8 cellular contexts compared by ENCODE assay signal in genomic region chr2:19989342-19989680, GRCh38. TPM values are rescaled to one million over a fixed set of nuclear protein-coding genes. Genes with fewer than 3 reads are reported as not detected.
DNase-seq lines count a peak whose midpoint lies in the region; ATAC-seq, FAIRE-seq and TF ChIP-seq lines count a peak whose summit lies in the region.

No MANE protein-coding gene starts in this region.

- 46% methylated on average over 8 of the region's 8 CpGs for WGBS in GM12878 (ENCODE audit: insufficient coverage, insufficient replicate concordance, low lambda C conversion rate, missing lambda C conversion rate)

- peak overlapping the region; percentile 97 for H2AFZ ChIP-seq in GM12878 (ENCODE audit: control insufficient read depth, low read depth, low read length)

- TF ChIP-seq CTCF in GM12878 (IDR thresholded peaks at IDR 0.05 in 2 of 3, conservative IDR thresholded peaks at IDR 0.05 in 1 of 3; ENCODE audit: control insufficient read depth in 2 of 3, extremely low read depth in 1 of 3, insufficient read depth in 1 of 3, low read depth in 3 of 3, low read length in 3 of 3): no peak
- TF ChIP-seq CTCF in upper lobe of right lung (IDR thresholded peaks at IDR 0.05): no peak

- DNase-seq in Right ventricle myocardium superior (no peak), Right ventricle myocardium inferior (ENCODE audit: missing footprints) (no peak), GM12878 (ENCODE audit: low read depth, low spot score) (no peak), memory B cell (ENCODE audit: low spot score in 2 of 2) (no peak), upper lobe of right lung (no peak), NCI-H1417 treated with DMSO at 0.1 percent for 48 hours (lab: John Stamatoyannopoulos, UW) (no peak)
- DNase-seq in activated effector memory CD4-positive, alpha-beta T cell treated with anti-CD3 and anti-CD28 coated beads, Interleukin-2, amount 50 U/mL, for 16 hours: no peak

- peak overlapping the region; percentile 93 for H3K4me2 ChIP-seq in GM12878 (ENCODE audit: control insufficient read depth, insufficient read depth)

- no peak for TF ChIP-seq EP300 in GM12878 (IDR thresholded peaks at IDR 0.05; ENCODE audit: borderline replicate concordance in 1 of 2, control insufficient read depth in 1 of 2, low read depth in 2 of 2, low read length in 2 of 2)

- H3K9me3 Mint-ChIP-seq in memory B cell: no peaks in the 10 kb centered on the region

- CTCF ChIA-PET in GM12878 (lab: Yijun Ruan, JAX): interaction anchor here (0.6 to 3.2 kb wide), 12 partner anchors 10 to 236 kb away, joined by 3 to 14 read pairs (median 4); partner anchors contain the start of genes MATN3 and SDC1

- H3K27ac Mint-ChIP-seq in memory B cell: peak overlapping the region; percentile 96

- peaks cover 17% of the 10 kb centered on the region for H3K4me1 Mint-ChIP-seq in memory B cell

- FAIRE-seq in GM12878 (lab: Jason Lieb, UNC): no peak

- no peaks in the 10 kb centered on the region for H3K79me2 ChIP-seq in GM12878 (ENCODE audit: control insufficient read depth, insufficient read depth, low read length)

- POLR2A ChIA-PET in GM12878 (lab: Charles Lee): interaction anchor here (0.7 to 1.2 kb wide), 4 partner anchors 8 to 63 kb away, joined by 3 to 4 read pairs (median 3); partner anchors contain the start of gene LAPTM4A

- H4K20me1 ChIP-seq in GM12878 (ENCODE audit: control insufficient read depth, insufficient read depth): no peaks in the 10 kb centered on the region

- H3K4me1 ChIP-seq in GM12878 (ENCODE audit: control insufficient read depth, insufficient read depth, low read length) (peaks cover 6% of the 10 kb centered on the region; the same call in 1 of the 2 replicates), upper lobe of right lung (no peaks in the 10 kb centered on the region)

- TF ChIP-seq RAD21 in GM12878 (IDR thresholded peaks at IDR 0.05; ENCODE audit: insufficient read depth, low read depth, low read length): no peak

- peaks cover 2% of the 10 kb centered on the region for H3K27me3 Mint-ChIP-seq in memory B cell

- peak overlapping the region; percentile 95 for H3K4me3 ChIP-seq in GM12878
- peak overlapping the region; percentile 83 for H3K4me3 ChIP-seq in upper lobe of right lung

- no TSS peak for BruUV-seq in GM12878 (replicated peaks; lab: Mats Ljungman, UMichigan)

- peak overlapping the region; percentile 93 for H3K4me3 Mint-ChIP-seq in memory B cell

- H3K27ac ChIP-seq in GM12878 (ENCODE audit: control insufficient read depth, insufficient read depth): no peak overlapping the region
- peak overlapping the region; percentile 59 for H3K27ac ChIP-seq in upper lobe of right lung

- no peaks in the 10 kb centered on the region for H3K9me3 ChIP-seq in GM12878 (replicated peaks; ENCODE audit: control insufficient read depth, insufficient read depth, low read length)
- H3K9me3 ChIP-seq in upper lobe of right lung: no peaks in the 10 kb centered on the region

- H3K9ac ChIP-seq in GM12878 (ENCODE audit: control insufficient read depth, insufficient read depth, low read length): peak overlapping the region; percentile 67

- in situ Hi-C loops in GM12878 (cut with MboI): no loop called here

- H3K36me3 ChIP-seq in GM12878 (ENCODE audit: control insufficient read depth in 2 of 2, insufficient read depth in 2 of 2, low read length in 1 of 2) (no peaks in the 10 kb centered on the region), upper lobe of right lung (no peaks in the 10 kb centered on the region)

- RAD21 ChIA-PET in GM12878 (lab: Charles Lee; ENCODE audit: unreplicated experiment): interaction anchor here (0.8 to 2.0 kb wide), 8 partner anchors 21 to 337 kb away, joined by 3 to 5 read pairs (median 3); partner anchors contain the start of gene LAPTM4A

- SMC1A ChIA-PET in GM12878 (lab: Charles Lee; ENCODE audit: uncharacterized antibody, unreplicated experiment): interaction anchor here (1.3 to 2.8 kb wide), 6 partner anchors 9 to 90 kb away, joined by 3 to 19 read pairs (median 6); partner anchors contain the start of gene LAPTM4A

- ATAC-seq in Right ventricle myocardium superior (ENCODE audit: poor library complexity) (peak; percentile 7), Right ventricle myocardium inferior (no peak), GM12878 (no peak), memory B cell (ENCODE audit: low read depth) (no peak), upper lobe of right lung (no peak), GM18858 (IDR thresholded peaks at IDR 0.05; ENCODE audit: unreplicated experiment) (no peak)

- intact Hi-C loops in Right ventricle myocardium superior (cut with DNase I) (no loop called here), Right ventricle myocardium inferior (cut with DNase I) (no loop called here), GM12878 (cut with micrococcal nuclease; ENCODE audit: unreplicated experiment) (loop anchor here (2.0 kb wide), 1 partner anchor 89 kb away; the partner anchor contains the start of gene TTC32), upper lobe of right lung (cut with DNase I) (no loop called here)

- H3K27me3 ChIP-seq in GM12878 (replicated peaks in 1 of 2; ENCODE audit: control insufficient read depth in 2 of 2, insufficient read depth in 2 of 2, low read length in 1 of 2) (no peaks in the 10 kb centered on the region), upper lobe of right lung (no peaks in the 10 kb centered on the region)

- TF ChIP-seq POLR2A in GM12878 (IDR thresholded peaks at IDR 0.05; ENCODE audit: low read depth, low read length): no peak

- H3K36me3 Mint-ChIP-seq in memory B cell: peaks cover 11% of the 10 kb centered on the region

TF ChIP-seq in GM12878, 131 proteins besides CTCF, POLR2A, EP300 and RAD21 (continues in another document):
- TF ChIP-seq KLF5 (IDR thresholded peaks at IDR 0.05; ENCODE audit: partially characterized antibody) (no peak), IRF5 (IDR thresholded peaks at IDR 0.05; ENCODE audit: borderline replicate concordance) (no peak), SMAD5 (IDR thresholded peaks at IDR 0.05; ENCODE audit: low read depth) (no peak), STAT3 (IDR thresholded peaks at IDR 0.05; ENCODE audit: low read depth, low read length) (no peak), CREM (IDR thresholded peaks at IDR 0.05; ENCODE audit: low read depth) (no peak), TCF12 (IDR thresholded peaks at IDR 0.05; ENCODE audit: low read depth, low read length) (no peak)

RNA-seq across cellular contexts. Expression of gene WDR35, which starts 0.6 kb away (rescaled TPM):
- total RNA-seq in Right ventricle myocardium superior: 4.2 TPM
- total RNA-seq in Right ventricle myocardium inferior: 4.1 TPM
- total RNA-seq in GM12878 (2013; cell fraction: nucleolus; rRNA removed): 55.7 and 66.7 TPM in 2 replicates
- total RNA-seq in GM12878 (2014; rRNA removed): 7.3 and 8.1 TPM in 2 replicates
- total RNA-seq in GM12878 (2014; rRNA removed; fragmentation: Illumina TruSeq; extraction: Trizol): 8.5 and 9.0 TPM in 2 replicates
- 6.9 and 7.1 TPM in 2 replicates for total RNA-seq in GM12878 (2021)
- 2.7 TPM for polyA plus RNA-seq in GM12878 (2011; ENCODE audit: low read depth)
- polyA plus RNA-seq in GM12878 (2011; rRNA removed): 9.3 and 14.7 TPM in 2 replicates
- 2.7 and 3.0 TPM in 2 replicates for polyA plus RNA-seq in GM12878 (2011; cell fraction: cytosol; rRNA removed)
- polyA plus RNA-seq in GM12878 (2011; cell fraction: nucleus; rRNA removed): 15.0 and 15.6 TPM in 2 replicates
- 3.3 and 3.9 TPM in 2 replicates for polyA plus RNA-seq in GM12878 (2012)
- 6.4 and 8.2 TPM in 2 replicates for polyA plus RNA-seq in GM12878 (2014; fragmentation: Illumina TruSeq; extraction: Trizol)
- polyA plus RNA-seq in GM12878 (2014; fragmentation: Nextera tagmentation; extraction: Ambion mirVana): 1 to 10 TPM; 3.0 to 3.2 TPM
- 4.6 and 5.4 TPM in 2 replicates for polyA plus RNA-seq in GM12878 (2014; rRNA removed)
- polyA plus RNA-seq in GM12878 (2016; fragmentation: Nextera tagmentation; extraction: Ambion mirVana): 1 to 10 TPM; 3.9 to 6.1 TPM
- polyA minus RNA-seq in GM12878 (2011; rRNA and poly(A)+ RNA removed): 8.3 and 10.0 TPM in 2 replicates
- polyA minus RNA-seq in GM12878 (2011; cell fraction: cytosol; rRNA and poly(A)+ RNA removed): 4.2 and 4.4 TPM in 2 replicates
- polyA minus RNA-seq in GM12878 (2011; cell fraction: nucleus; rRNA and poly(A)+ RNA removed): 6.4 and 9.7 TPM in 2 replicates
- total RNA-seq in upper lobe of right lung: 7.3 TPM

RNA-seq across cellular contexts. Expression of gene MATN3, which starts 23.2 kb away (rescaled TPM):
- total RNA-seq in Right ventricle myocardium superior (0.16 TPM), Right ventricle myocardium inferior (0.19 TPM), GM12878 (2014; rRNA removed) (not detected in 2 replicates), GM12878 (2014; rRNA removed; fragmentation: Illumina TruSeq; extraction: Trizol) (not detected in 2 replicates), GM12878 (2021) (not detected in 2 replicates), upper lobe of right lung (11.7 TPM)
- not detected in 2 replicates for total RNA-seq in GM12878 (2013; cell fraction: nucleolus; rRNA removed)
- not detected for polyA plus RNA-seq in GM12878 (2011; ENCODE audit: low read depth)
- polyA plus RNA-seq in GM12878 (2011; rRNA removed) (not detected in 2 replicates), GM12878 (2014; fragmentation: Illumina TruSeq; extraction: Trizol) (not detected in 2 replicates), GM12878 (2014; fragmentation: Nextera tagmentation; extraction: Ambion mirVana) (not detected), GM12878 (2014; rRNA removed) (not detected in 2 replicates), GM12878 (2016; fragmentation: Nextera tagmentation; extraction: Ambion mirVana) (under 1 TPM in 1 of 2 experiments, not detected in 1; 0.09 TPM)
- polyA plus RNA-seq in GM12878 (2011; cell fraction: cytosol; rRNA removed): not detected in 2 replicates
- not detected in 2 replicates for polyA plus RNA-seq in GM12878 (2011; cell fraction: nucleus; rRNA removed)
- polyA plus RNA-seq in GM12878 (2012): not detected in 2 replicates
- not detected in 2 replicates for polyA minus RNA-seq in GM12878 (2011; rRNA and poly(A)+ RNA removed)
- polyA minus RNA-seq in GM12878 (2011; cell fraction: cytosol; rRNA and poly(A)+ RNA removed): not detected in 2 replicates
- not detected in 2 replicates for polyA minus RNA-seq in GM12878 (2011; cell fraction: nucleus; rRNA and poly(A)+ RNA removed)

Comparison
In these comparisons a context has a peak if more than half of its experiments do, and no peak if none do; other contexts are left out.
1. RNA of gene MATN3, which starts 23.2 kb away (total RNA-seq): 11.7 TPM in upper lobe of right lung (single experiment); 0.19 TPM in Right ventricle myocardium inferior (single experiment), 0.16 TPM in Right ventricle myocardium superior (single experiment) and not detected in GM12878; every median in the first group is over 10 times any median in the second.